8 cellular contexts compared by ENCODE assay signal in the genomic region with DNA sequence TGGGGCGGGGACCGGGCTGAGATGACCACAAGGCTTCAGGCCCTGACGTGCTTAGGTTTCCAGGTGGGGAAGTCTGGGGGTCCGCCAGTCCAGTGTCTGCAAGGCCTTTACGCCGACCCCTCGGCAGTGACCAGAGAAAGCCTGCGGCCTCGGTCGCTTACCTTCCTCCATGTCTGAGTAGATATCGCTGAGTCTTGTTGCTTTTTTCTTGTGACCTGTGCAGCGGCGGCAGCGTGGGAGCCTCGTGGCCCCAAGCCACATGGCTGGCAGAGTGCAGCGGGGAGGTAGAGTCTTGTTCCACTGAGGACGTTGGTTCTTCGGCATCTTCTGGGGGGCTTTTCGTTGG. TPM values are rescaled to one million over a fixed set of nuclear protein-coding genes. Genes with fewer than 3 reads are reported as not detected.
DNase-seq lines count a peak whose midpoint lies in the region; ATAC-seq, FAIRE-seq and TF ChIP-seq lines count a peak whose summit lies in the region.

No MANE protein-coding gene starts in this region.

- peaks cover 50% of the 10 kb centered on the region for H3K4me1 Mint-ChIP-seq in activated naive CD4-positive, alpha-beta T cell treated with anti-CD3 and anti-CD28 coated beads, Interleukin-2, amount 50 U/mL, for 24 hours

- no peak for TF ChIP-seq POLR2A in GM12891 (IDR thresholded peaks at IDR 0.05; ENCODE audit: low read depth, low read length)

- H3K36me3 Mint-ChIP-seq in activated naive CD4-positive, alpha-beta T cell treated with anti-CD3 and anti-CD28 coated beads, Interleukin-2, amount 50 U/mL, for 24 hours, result peaks cover 38% of the 10 kb centered on the region

- FAIRE-seq in GM12891 (lab: Jason Lieb, UNC), result no peak

- DNase-seq in AG20443 (ENCODE audit: low spot score) (peak; percentile 39), pons (ENCODE audit: low spot score) (no peak), GM12891 (ENCODE audit: insufficient read length, low spot score) (no peak)
- no peak for DNase-seq in Jurkat, Clone E6-1 (ENCODE audit: low read depth, low spot score)
- DNase-seq in stimulated activated CD4-positive, alpha-beta T cell treated with anti-CD3 and anti-CD28 coated beads, Interleukin-2, amount 100 ng/mL, for 48 hours, result peak; percentile 43 to 47

- no peaks in the 10 kb centered on the region for H3K9me3 Mint-ChIP-seq in activated naive CD4-positive, alpha-beta T cell treated with anti-CD3 and anti-CD28 coated beads, Interleukin-2, amount 50 U/mL, for 24 hours

- H3K27me3 Mint-ChIP-seq in activated naive CD4-positive, alpha-beta T cell treated with anti-CD3 and anti-CD28 coated beads, Interleukin-2, amount 50 U/mL, for 24 hours, result no peaks in the 10 kb centered on the region

- peak overlapping the region; percentile 98 for H3K4me3 Mint-ChIP-seq in activated naive CD4-positive, alpha-beta T cell treated with anti-CD3 and anti-CD28 coated beads, Interleukin-2, amount 50 U/mL, for 24 hours

- peak overlapping the region; percentile 99 for H3K27ac Mint-ChIP-seq in activated naive CD4-positive, alpha-beta T cell treated with anti-CD3 and anti-CD28 coated beads, Interleukin-2, amount 50 U/mL, for 24 hours

- no peaks in the 10 kb centered on the region for H3K9me3 ChIP-seq in iPS-18c (ENCODE audit: control insufficient read depth, insufficient read depth, low read length)

- H3K4me3 ChIP-seq in Jurkat, Clone E6-1 (ENCODE audit: low read length), result peak overlapping the region; percentile 99
- peak overlapping the region; percentile 99 for H3K4me3 ChIP-seq in iPS-18c (ENCODE audit: insufficient read depth, low read depth, low read length)

- peak; percentile 1 for ATAC-seq in GM21360 (IDR thresholded peaks at IDR 0.05; ENCODE audit: unreplicated experiment)

TF ChIP-seq in GM12891, 5 proteins besides CTCF, POLR2A, EP300 and RAD21:
- TF ChIP-seq SPI1 (IDR thresholded peaks at IDR 0.05; ENCODE audit: low read depth, low read length), result no peak
- TF ChIP-seq POU2F2 (IDR thresholded peaks at IDR 0.05; ENCODE audit: low read depth, low read length), result no peak
- TF ChIP-seq TAF1 (IDR thresholded peaks at IDR 0.05; ENCODE audit: low read depth, low read length), result no peak
- no peak for TF ChIP-seq PAX5 (IDR thresholded peaks at IDR 0.05; ENCODE audit: insufficient read depth, low read length, severe bottlenecking)
- no peak for TF ChIP-seq POLR2AphosphoS5 (IDR thresholded peaks at IDR 0.05; ENCODE audit: low read depth, low read length)

RNA-seq across cellular contexts. Expression of gene NOLC1, which starts 0.3 kb away (rescaled TPM):
- polyA plus RNA-seq in Jurkat, Clone E6-1 (2012; ENCODE audit: insufficient read depth, insufficient read length), result 187 TPM
- 68.9 TPM for polyA plus RNA-seq in GM12891 (2012; ENCODE audit: low read depth, missing spikeins)

RNA-seq across cellular contexts. Expression of gene PPRC1, which starts 19.7 kb away (rescaled TPM):
- 34.5 TPM for polyA plus RNA-seq in Jurkat, Clone E6-1 (2012; ENCODE audit: insufficient read depth, insufficient read length)
- polyA plus RNA-seq in GM12891 (2012; ENCODE audit: low read depth, missing spikeins), result 22.3 TPM

RNA-seq across cellular contexts. Expression of gene LDB1, which starts 32.4 kb away (rescaled TPM):
- 75.5 TPM for polyA plus RNA-seq in Jurkat, Clone E6-1 (2012; ENCODE audit: insufficient read depth, insufficient read length)
- 34.0 TPM for polyA plus RNA-seq in GM12891 (2012; ENCODE audit: low read depth, missing spikeins)

Comparison
In these comparisons a context has a peak if more than half of its experiments do, and no peak if none do; other contexts are left out.
1. DNase-seq: peak in AG20443 (single experiment) and stimulated activated CD4-positive, alpha-beta T cell treated with anti-CD3 and anti-CD28 coated beads, Interleukin-2, amount 100 ng/mL, for 48 hours (2 of 2); none in Jurkat, Clone E6-1 (single experiment), pons (single experiment) and GM12891 (single experiment).